In the genomic region with DNA sequence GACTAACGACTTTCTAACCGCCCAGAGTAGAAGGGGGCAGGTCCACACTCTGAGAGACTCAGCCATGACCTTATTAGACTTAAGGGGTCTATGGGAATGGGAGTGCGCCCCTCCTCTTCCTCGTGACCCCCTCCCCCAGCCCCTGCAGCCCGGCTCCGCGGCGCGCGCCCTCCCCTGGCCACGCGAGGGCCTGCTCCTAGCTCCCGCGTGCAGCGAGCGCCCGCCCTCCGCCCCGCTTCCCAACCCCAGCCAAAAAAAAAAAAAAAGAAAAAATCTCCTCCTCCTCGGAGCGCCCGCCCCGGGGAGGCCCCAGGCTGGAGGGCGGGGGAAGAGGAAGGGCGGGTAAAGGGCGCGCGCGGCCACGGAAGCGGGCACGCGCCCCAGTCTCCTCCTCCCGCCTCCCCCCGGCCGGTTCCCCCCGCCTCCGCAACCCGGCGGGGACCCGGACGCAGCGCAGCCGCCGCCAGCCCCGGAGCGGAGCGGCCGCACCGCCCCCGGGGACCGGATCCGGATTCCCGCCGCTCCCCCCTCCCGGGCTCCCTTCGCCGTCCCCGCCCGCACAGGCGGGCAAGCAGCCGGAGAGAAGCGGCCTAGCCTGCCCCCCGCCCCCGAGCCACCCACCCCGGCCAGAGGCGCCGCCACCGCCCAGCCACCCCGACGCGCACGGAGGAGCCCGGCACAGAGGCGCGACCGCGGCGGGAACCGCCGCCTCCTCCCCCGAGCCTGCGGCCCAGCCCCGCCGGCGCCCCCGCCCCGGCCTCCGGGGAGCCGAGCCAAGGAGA, we compare ENCODE assay signal across 8 cellular contexts. TPM values are rescaled to one million over a fixed set of nuclear protein-coding genes. Genes with fewer than 3 reads are reported as not detected.
DNase-seq lines count a peak whose midpoint lies in the region; ATAC-seq and TF ChIP-seq lines count a peak whose summit lies in the region.

No MANE protein-coding gene starts in this region.

- intact Hi-C loops in adrenal gland (cut with DNase I), result loop anchor here (2.0 kb wide), 2 partner anchors 106 to 108 kb away; a partner anchor contains a TSS
- intact Hi-C loops in left ventricle myocardium inferior (cut with micrococcal nuclease), result no loop called here

- peak; percentile 36 for ATAC-seq in HG02610 (IDR thresholded peaks at IDR 0.05; ENCODE audit: unreplicated experiment)

- TF ChIP-seq POLR2A in adrenal gland (IDR thresholded peaks at IDR 0.05), result peak in 1 of 2 donors; percentile 62

- TF ChIP-seq CTCF in adrenal gland (IDR thresholded peaks at IDR 0.05) (peak; percentile 20 to 58 (median 44)), left ventricle myocardium inferior (IDR thresholded peaks at IDR 0.05; ENCODE audit: borderline replicate concordance) (peak; percentile 78), progenitor cell of endocrine pancreas (IDR thresholded peaks at IDR 0.05; ENCODE audit: unreplicated experiment) (peak; percentile 61)

- 0 to 1% (median 0%) methylated on average over 23 to 83 of the region's 90 CpGs; no CpG with 5 or more reads in 1 of the 4 donors for WGBS in adrenal gland, 4 donors
- under 1% methylated on average over 88 of the region's 90 CpGs for WGBS in urinary bladder

- peak overlapping the region; percentile 88 for H3K27ac Mint-ChIP-seq in progenitor cell of endocrine pancreas

- peak overlapping the region; percentile 75 for H3K4me3 Mint-ChIP-seq in progenitor cell of endocrine pancreas (ENCODE audit: low read depth)

- peak overlapping the region in 2 of 4 donors; percentile 58 to 81 for H3K4me3 ChIP-seq in adrenal gland
- peak overlapping the region; percentile 84 for H3K4me3 ChIP-seq in left ventricle myocardium inferior
- H3K4me3 ChIP-seq in urinary bladder (ENCODE audit: low read depth, low read length), result peak overlapping the region; percentile 95

- H3K9me3 ChIP-seq in adrenal gland (replicated peaks in 1 of 3), result no peaks in the 10 kb centered on the region
- no peaks in the 10 kb centered on the region for H3K9me3 ChIP-seq in left ventricle myocardium inferior (replicated peaks)

- peaks cover 20 to 33% of the 10 kb centered on the region in 2 donors for H3K4me1 ChIP-seq in adrenal gland (replicated peaks in 1 of 2)
- H3K4me1 ChIP-seq in left ventricle myocardium inferior, result peaks cover 62% of the 10 kb centered on the region
- H3K4me1 ChIP-seq in urinary bladder (ENCODE audit: insufficient read depth), result no peaks in the 10 kb centered on the region

- no peaks in the 10 kb centered on the region for H3K9me3 Mint-ChIP-seq in progenitor cell of endocrine pancreas (ENCODE audit: low read depth)

- H3K4me1 Mint-ChIP-seq in progenitor cell of endocrine pancreas (ENCODE audit: low read depth), result peaks cover 14% of the 10 kb centered on the region

- no peaks in the 10 kb centered on the region for H3K27me3 Mint-ChIP-seq in progenitor cell of endocrine pancreas

- DNase-seq in GM03348 (ENCODE audit: low spot score), result peak; percentile 97
- peak; percentile 61 for DNase-seq in NCI-H1417 treated with DMSO at 0.1 percent for 48 hours (lab: John Stamatoyannopoulos, UW)
- peak; percentile 82 for DNase-seq in T follicular helper cell (ENCODE audit: low read depth)
- peak; percentile 85 to 91 (median 89) for DNase-seq in adrenal gland
- peak; percentile 91 for DNase-seq in left ventricle myocardium inferior
- peak; percentile 56 for DNase-seq in progenitor cell of endocrine pancreas (ENCODE audit: low spot score, unreplicated experiment)

- peak overlapping the region in 4 of 5 donors; percentile 98 to 100 (median 99) for H3K27ac ChIP-seq in adrenal gland
- peak overlapping the region; percentile 100 for H3K27ac ChIP-seq in left ventricle myocardium inferior (replicated peaks)
- peak overlapping the region; percentile 96 for H3K27ac ChIP-seq in urinary bladder (ENCODE audit: low read depth)

- peaks cover 0 to 27% of the 10 kb centered on the region in 2 donors for H3K36me3 ChIP-seq in adrenal gland (replicated peaks in 1 of 2)
- H3K36me3 ChIP-seq in left ventricle myocardium inferior, result peaks cover 37% of the 10 kb centered on the region
- no peaks in the 10 kb centered on the region for H3K36me3 ChIP-seq in urinary bladder (ENCODE audit: insufficient read depth)

- H3K27me3 ChIP-seq in adrenal gland (no peaks in the 10 kb centered on the region), left ventricle myocardium inferior (ENCODE audit: low read depth) (no peaks in the 10 kb centered on the region)

- H3K36me3 Mint-ChIP-seq in progenitor cell of endocrine pancreas (ENCODE audit: insufficient read depth), result peaks cover 20% of the 10 kb centered on the region

RNA-seq across cellular contexts. Expression of a gene that starts 0.9 kb away (rescaled TPM):
- 10 to 100 TPM; 51.7 to 92.6 (median 66.6) TPM for total RNA-seq in adrenal gland
- 10 to 100 TPM; 37.1 to 80.6 (median 51.3) TPM for polyA plus RNA-seq in adrenal gland
- 53.9 TPM for total RNA-seq in left ventricle myocardium inferior
- total RNA-seq in progenitor cell of endocrine pancreas, result 94.2 and 100 TPM in 2 replicates
- total RNA-seq in urinary bladder, result 54.4 TPM
- polyA plus RNA-seq in urinary bladder, result 76.9 TPM

RNA-seq across cellular contexts. Expression of a gene that starts 18.9 kb away (rescaled TPM):
- 10 to 100 TPM; 21.3 to 61.4 (median 49.7) TPM for total RNA-seq in adrenal gland
- polyA plus RNA-seq in adrenal gland, result 10 to 100 TPM; 19.6 to 81.4 (median 47.1) TPM
- 28.7 TPM for total RNA-seq in left ventricle myocardium inferior
- 117 and 135 TPM in 2 replicates for total RNA-seq in progenitor cell of endocrine pancreas
- 20.0 TPM for total RNA-seq in urinary bladder
- 47.4 TPM for polyA plus RNA-seq in urinary bladder

RNA-seq across cellular contexts. Expression of a gene that starts 31.8 kb away (rescaled TPM):
- 10 to 100 TPM; 21.8 to 48.6 (median 40.3) TPM for total RNA-seq in adrenal gland
- 10 to 100 TPM; 22.8 to 89.3 (median 79.1) TPM for polyA plus RNA-seq in adrenal gland
- 20.9 TPM for total RNA-seq in left ventricle myocardium inferior
- 48.5 and 50.3 TPM in 2 replicates for total RNA-seq in progenitor cell of endocrine pancreas
- total RNA-seq in urinary bladder, result 20.2 TPM
- 48.7 TPM for polyA plus RNA-seq in urinary bladder

RNA-seq across cellular contexts. Expression of a gene that starts 48.0 kb away (rescaled TPM):
- total RNA-seq in adrenal gland (under 1 TPM in 6 of 8 donors, not detected in 2; 0.22 to 0.83 (median 0.45) TPM), left ventricle myocardium inferior (12.9 TPM), progenitor cell of endocrine pancreas (0.49 and 0.89 TPM in 2 replicates), urinary bladder (0.69 TPM)
- polyA plus RNA-seq in adrenal gland (under 1 TPM; 0.13 to 0.48 (median 0.16) TPM), urinary bladder (1.2 TPM)

RNA-seq across cellular contexts. Expression of a gene that starts 49.4 kb away (rescaled TPM):
- total RNA-seq in adrenal gland (1 to 10 TPM in 1 of 8 donors, under 1 TPM in 2, not detected in 5; 0.15 to 1.2 (median 0.18) TPM), left ventricle myocardium inferior (not detected), progenitor cell of endocrine pancreas (not detected in 2 replicates), urinary bladder (6.7 TPM)
- polyA plus RNA-seq in adrenal gland (under 1 TPM in 2 of 3 donors, not detected in 1; 0.13 to 0.16 TPM), urinary bladder (not detected)
